2 cellular contexts compared by ENCODE assay signal in genomic region chr1:95095833-95096217, GRCh38.
TF ChIP-seq lines count a peak whose summit lies in the region.

No MANE protein-coding gene starts in this region.

TF ChIP-seq in GM23338, 12 proteins besides CTCF, POLR2A, EP300 and RAD21:
- TF ChIP-seq NANOG (IDR thresholded peaks at IDR 0.05; ENCODE audit: borderline replicate concordance) (no peak), JUNB (IDR thresholded peaks at IDR 0.05; ENCODE audit: unreplicated experiment) (no peak), EZH2 (IDR thresholded peaks at IDR 0.05; ENCODE audit: low read depth, unreplicated experiment) (no peak)
- TF ChIP-seq, protein P1, sequence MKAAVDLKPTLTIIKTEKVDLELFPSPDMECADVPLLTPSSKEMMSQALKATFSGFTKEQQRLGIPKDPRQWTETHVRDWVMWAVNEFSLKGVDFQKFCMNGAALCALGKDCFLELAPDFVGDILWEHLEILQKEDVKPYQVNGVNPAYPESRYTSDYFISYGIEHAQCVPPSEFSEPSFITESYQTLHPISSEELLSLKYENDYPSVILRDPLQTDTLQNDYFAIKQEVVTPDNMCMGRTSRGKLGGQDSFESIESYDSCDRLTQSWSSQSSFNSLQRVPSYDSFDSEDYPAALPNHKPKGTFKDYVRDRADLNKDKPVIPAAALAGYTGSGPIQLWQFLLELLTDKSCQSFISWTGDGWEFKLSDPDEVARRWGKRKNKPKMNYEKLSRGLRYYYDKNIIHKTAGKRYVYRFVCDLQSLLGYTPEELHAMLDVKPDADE (IDR thresholded peaks at IDR 0.05) = no peak

TF ChIP-seq in HepG2, 621 proteins besides CTCF, POLR2A, EP300 and RAD21:
- TF ChIP-seq RORA (CRISPR knock-in tag; IDR thresholded peaks at IDR 0.05) = no peak
- 0 out of 4 replicates have a peak, but pooled peaks of 1 of the 2 experiments have one; percentile 21 for TF ChIP-seq KLF16 (CRISPR knock-in tag; IDR thresholded peaks at IDR 0.05)
- no peak for TF ChIP-seq ZNF530 (CRISPR knock-in tag; IDR thresholded peaks at IDR 0.05; ENCODE audit: low read depth)
- no peak for TF ChIP-seq ZNF850 (CRISPR knock-in tag; conservative IDR thresholded peaks at IDR 0.05)
- peak; percentile 13; the same call in 1 of the 2 replicates for TF ChIP-seq THAP11 (CRISPR knock-in tag; IDR thresholded peaks at IDR 0.05)
- TF ChIP-seq ZFP90 (CRISPR knock-in tag; IDR thresholded peaks at IDR 0.05; ENCODE audit: borderline replicate concordance) = no peak
- TF ChIP-seq BCL6 (CRISPR knock-in tag; IDR thresholded peaks at IDR 0.05) = 0 out of 2 replicates have a peak, but pooled peaks have one; percentile 13
- no peak for TF ChIP-seq ZMYM2 (CRISPR knock-in tag; IDR thresholded peaks at IDR 0.05)
- 0 out of 2 replicates have a peak, but pooled peaks have one; percentile 12 for TF ChIP-seq SMAD3 (CRISPR knock-in tag; IDR thresholded peaks at IDR 0.05)
- TF ChIP-seq, protein P2, sequence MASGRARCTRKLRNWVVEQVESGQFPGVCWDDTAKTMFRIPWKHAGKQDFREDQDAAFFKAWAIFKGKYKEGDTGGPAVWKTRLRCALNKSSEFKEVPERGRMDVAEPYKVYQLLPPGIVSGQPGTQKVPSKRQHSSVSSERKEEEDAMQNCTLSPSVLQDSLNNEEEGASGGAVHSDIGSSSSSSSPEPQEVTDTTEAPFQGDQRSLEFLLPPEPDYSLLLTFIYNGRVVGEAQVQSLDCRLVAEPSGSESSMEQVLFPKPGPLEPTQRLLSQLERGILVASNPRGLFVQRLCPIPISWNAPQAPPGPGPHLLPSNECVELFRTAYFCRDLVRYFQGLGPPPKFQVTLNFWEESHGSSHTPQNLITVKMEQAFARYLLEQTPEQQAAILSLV (CRISPR knock-in tag; IDR thresholded peaks at IDR 0.05; ENCODE audit: borderline replicate concordance) = no peak
- TF ChIP-seq REL (CRISPR knock-in tag; conservative IDR thresholded peaks at IDR 0.05) = no peak
- no peak for TF ChIP-seq FOXP1 (IDR thresholded peaks at IDR 0.05)
- TF ChIP-seq FOXP1 (CRISPR knock-in tag; IDR thresholded peaks at IDR 0.05) = peak; percentile 27
- TF ChIP-seq GATAD2A (CRISPR knock-in tag; IDR thresholded peaks at IDR 0.05) = peak; percentile 57
- TF ChIP-seq FOXK1 (CRISPR knock-in tag; IDR thresholded peaks at IDR 0.05; ENCODE audit: borderline replicate concordance, low read depth) = 0 out of 2 replicates have a peak, but pooled peaks have one; percentile 13
- peak; percentile 43; the same call in 1 of the 2 replicates for TF ChIP-seq FOXA3 (CRISPR knock-in tag; IDR thresholded peaks at IDR 0.05)
- TF ChIP-seq, protein P3, sequence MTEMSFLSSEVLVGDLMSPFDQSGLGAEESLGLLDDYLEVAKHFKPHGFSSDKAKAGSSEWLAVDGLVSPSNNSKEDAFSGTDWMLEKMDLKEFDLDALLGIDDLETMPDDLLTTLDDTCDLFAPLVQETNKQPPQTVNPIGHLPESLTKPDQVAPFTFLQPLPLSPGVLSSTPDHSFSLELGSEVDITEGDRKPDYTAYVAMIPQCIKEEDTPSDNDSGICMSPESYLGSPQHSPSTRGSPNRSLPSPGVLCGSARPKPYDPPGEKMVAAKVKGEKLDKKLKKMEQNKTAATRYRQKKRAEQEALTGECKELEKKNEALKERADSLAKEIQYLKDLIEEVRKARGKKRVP (CRISPR knock-in tag; IDR thresholded peaks at IDR 0.05) = peak in 1 of 2 experiments; percentile 94; a peak in 2 of 4 replicates
- 0 out of 2 replicates have a peak, but pooled peaks have one; percentile 33 for TF ChIP-seq KLF6 (CRISPR knock-in tag; IDR thresholded peaks at IDR 0.05)
- peak; percentile 72; the same call in 1 of the 2 replicates for TF ChIP-seq CEBPG (CRISPR knock-in tag; IDR thresholded peaks at IDR 0.05)
- TF ChIP-seq GATAD1 (CRISPR knock-in tag; IDR thresholded peaks at IDR 0.05) = no peak
